8 cellular contexts compared by ENCODE assay signal in genomic region chr14:24368562-24369252, GRCh38. TPM values are rescaled to one million over a fixed set of nuclear protein-coding genes. Genes with fewer than 3 reads are reported as not detected.
DNase-seq lines count a peak whose midpoint lies in the region; ATAC-seq and TF ChIP-seq lines count a peak whose summit lies in the region.

No MANE protein-coding gene starts in this region.

- peaks cover 32% of the 10 kb centered on the region for H3K27me3 Mint-ChIP-seq in activated naive CD4-positive, alpha-beta T cell treated with anti-CD3 and anti-CD28 coated beads for 36 hours (ENCODE audit: low read depth)

- TF ChIP-seq CTCF in Peyer's patch (IDR thresholded peaks at IDR 0.05) (no peak), colonic mucosa (IDR thresholded peaks at IDR 0.05) (no peak), lower leg skin (IDR thresholded peaks at IDR 0.05) (no peak)

- H3K4me3 ChIP-seq in Peyer's patch (peak overlapping the region; percentile 38 to 65 (median 56)), colonic mucosa (peak overlapping the region; percentile 42), lower leg skin (ENCODE audit: low read depth, poor library complexity, severe bottlenecking) (peak overlapping the region; percentile 49), subcutaneous abdominal adipose tissue (ENCODE audit: low read depth in 1 of 5, low read length in 5 of 5) (peak overlapping the region in 4 of 5 donors; percentile 46 to 60 (median 55))

- H3K27me3 ChIP-seq in Peyer's patch (no peaks in the 10 kb centered on the region), colonic mucosa (no peaks in the 10 kb centered on the region), subcutaneous abdominal adipose tissue (ENCODE audit: control insufficient read depth in 5 of 5, insufficient read depth in 4 of 5, low read length in 5 of 5) (no peaks in the 10 kb centered on the region)

- H3K36me3 Mint-ChIP-seq in activated naive CD4-positive, alpha-beta T cell treated with anti-CD3 and anti-CD28 coated beads for 36 hours (ENCODE audit: low read depth): no peaks in the 10 kb centered on the region

- 19 to 20% methylated on average over 31 to 42 of the region's 52 CpGs for WGBS in lower leg skin, 2 donors

- no peak for TF ChIP-seq POLR2A in Peyer's patch (IDR thresholded peaks at IDR 0.05)
- TF ChIP-seq POLR2A in lower leg skin (IDR thresholded peaks at IDR 0.05): no peak

- CTCF ChIA-PET in activated naive CD4-positive, alpha-beta T cell treated with anti-CD3 and anti-CD28 coated beads for 36 hours (lab: Charles Lee): interaction anchor here (0.6 to 1.5 kb wide), 2 partner anchors 19 to 62 kb away, joined by 3 to 4 read pairs; no protein-coding TSS in a partner anchor

- no peak overlapping the region for H3K4me3 Mint-ChIP-seq in activated naive CD4-positive, alpha-beta T cell treated with anti-CD3 and anti-CD28 coated beads for 36 hours

- H3K4me1 ChIP-seq in Peyer's patch (peaks cover 0 to 33% (median 15%) of the 10 kb centered on the region in 4 donors), colonic mucosa (peaks cover 9% of the 10 kb centered on the region), subcutaneous abdominal adipose tissue (ENCODE audit: control insufficient read depth in 5 of 5, insufficient read depth in 5 of 5, low read length in 5 of 5) (peaks cover 0 to 54% (median 35%) of the 10 kb centered on the region in 5 donors)

- peak overlapping the region; percentile 74 to 82 for H3K9ac ChIP-seq in colonic mucosa (ENCODE audit: low read depth in 2 of 2, low read length in 2 of 2)
- H3K9ac ChIP-seq in subcutaneous abdominal adipose tissue (ENCODE audit: low read length in 5 of 5): peak overlapping the region in 4 of 5 donors; percentile 26 to 68 (median 48)

- intact Hi-C loops in activated naive CD4-positive, alpha-beta T cell treated with anti-CD3 and anti-CD28 coated beads for 36 hours (cut with micrococcal nuclease): loop anchor here (5.0 kb wide), 1 partner anchor 304 kb away; no protein-coding TSS in a partner anchor
- intact Hi-C loops in colonic mucosa (cut with DNase I): loop anchor here (5.0 kb wide), 1 partner anchor 36 kb away; no protein-coding TSS in a partner anchor
- intact Hi-C loops in lower leg skin (cut with DNase I; ENCODE audit: low total_unique reads): loop anchor here (5.0 kb wide), 1 partner anchor 59 kb away; the partner anchor contains the start of genes CBLN3 and KHNYN

- H3K27ac Mint-ChIP-seq in activated naive CD4-positive, alpha-beta T cell treated with anti-CD3 and anti-CD28 coated beads for 36 hours: no peak overlapping the region

- peaks cover 29% of the 10 kb centered on the region for H3K4me1 Mint-ChIP-seq in activated naive CD4-positive, alpha-beta T cell treated with anti-CD3 and anti-CD28 coated beads for 36 hours (ENCODE audit: low read depth)

- no peak for ATAC-seq in HG03159 (IDR thresholded peaks at IDR 0.05; ENCODE audit: unreplicated experiment)
- no peak for ATAC-seq in esophagus mucosa

- H3K9me3 ChIP-seq in Peyer's patch (no peaks in the 10 kb centered on the region), colonic mucosa (no peaks in the 10 kb centered on the region), subcutaneous abdominal adipose tissue (ENCODE audit: control insufficient read depth in 5 of 5, low read length in 5 of 5) (no peaks in the 10 kb centered on the region)

- no peaks in the 10 kb centered on the region for H3K36me3 ChIP-seq in Peyer's patch
- no peaks in the 10 kb centered on the region for H3K36me3 ChIP-seq in colonic mucosa
- peaks cover 0 to 7% (median 0%) of the 10 kb centered on the region in 5 donors for H3K36me3 ChIP-seq in subcutaneous abdominal adipose tissue (ENCODE audit: control insufficient read depth in 5 of 5, insufficient read depth in 5 of 5, low read length in 5 of 5)

- DNase-seq in activated naive CD4-positive, alpha-beta T cell treated with anti-CD3 and anti-CD28 coated beads, Interleukin-2, amount 50 U/mL, for 16 hours: peak; percentile 28
- no peak for DNase-seq in activated naive CD4-positive, alpha-beta T cell treated with anti-CD3 and anti-CD28 coated beads for 36 hours
- DNase-seq in Peyer's patch (peak in 2 of 3 donors; percentile 38 to 50), colonic mucosa (peak; percentile 48), lower leg skin (ENCODE audit: low spot score in 2 of 2) (peak in 1 of 2 donors; percentile 93)

- H3K9me3 Mint-ChIP-seq in activated naive CD4-positive, alpha-beta T cell treated with anti-CD3 and anti-CD28 coated beads for 36 hours: no peaks in the 10 kb centered on the region

- peak overlapping the region; percentile 73 to 87 (median 80) for H3K27ac ChIP-seq in Peyer's patch
- peak overlapping the region; percentile 68 for H3K27ac ChIP-seq in colonic mucosa
- peak overlapping the region; percentile 62 for H3K27ac ChIP-seq in subcutaneous abdominal adipose tissue (ENCODE audit: low read depth, low read length)

RNA-seq across cellular contexts. Expression of gene NFATC4, which starts 0.7 kb away (rescaled TPM):
- total RNA-seq in activated naive CD4-positive, alpha-beta T cell treated with anti-CD3 and anti-CD28 coated beads for 36 hours: under 1 TPM in 1 of 2 experiments, not detected in 1; 0.15 TPM
- total RNA-seq in Peyer's patch (10 to 100 TPM in 3 of 4 donors, 1 to 10 TPM in 1; 6.5 to 52.0 (median 21.5) TPM), colonic mucosa (10 to 100 TPM; 11.2 to 24.0 TPM), lower leg skin (10 to 100 TPM in 3 of 4 donors, 1 to 10 TPM in 1; 8.3 to 26.1 (median 14.0) TPM), esophagus mucosa (3.4 TPM)

RNA-seq across cellular contexts. Expression of gene RIPK3, which starts 28.9 kb away (rescaled TPM):
- total RNA-seq in activated naive CD4-positive, alpha-beta T cell treated with anti-CD3 and anti-CD28 coated beads for 36 hours: 1 to 10 TPM; 5.9 to 7.6 TPM
- total RNA-seq in Peyer's patch (10 to 100 TPM; 45.2 to 72.0 (median 64.0) TPM), colonic mucosa (10 to 100 TPM; 30.1 to 38.2 TPM), lower leg skin (10 to 100 TPM in 1 of 4 donors, 1 to 10 TPM in 3; 6.3 to 18.0 (median 7.2) TPM), esophagus mucosa (10.5 TPM)

RNA-seq across cellular contexts. Expression of gene NYNRIN, which starts 30.1 kb away (rescaled TPM):
- under 1 TPM in 1 of 2 experiments, not detected in 1; 0.02 TPM for total RNA-seq in activated naive CD4-positive, alpha-beta T cell treated with anti-CD3 and anti-CD28 coated beads for 36 hours
- total RNA-seq in Peyer's patch (10 to 100 TPM in 2 of 4 donors, 1 to 10 TPM in 2; 3.2 to 15.5 (median 10.3) TPM), colonic mucosa (10 to 100 TPM; 13.0 to 26.7 TPM), lower leg skin (10 to 100 TPM; 17.7 to 37.8 (median 23.5) TPM), esophagus mucosa (6.1 TPM)

RNA-seq across cellular contexts. Expression of gene ADCY4, which starts 33.8 kb away (rescaled TPM):
- 1 to 10 TPM; 1.6 to 2.4 TPM for total RNA-seq in activated naive CD4-positive, alpha-beta T cell treated with anti-CD3 and anti-CD28 coated beads for 36 hours
- total RNA-seq in Peyer's patch: 10 to 100 TPM; 12.1 to 53.6 (median 26.9) TPM
- total RNA-seq in colonic mucosa: 10 to 100 TPM in 1 of 2 donors, 1 to 10 TPM in 1; 6.7 to 10.2 TPM
- total RNA-seq in lower leg skin: 10 to 100 TPM in 3 of 4 donors, 1 to 10 TPM in 1; 6.7 to 22.8 (median 16.5) TPM
- 4.5 TPM for total RNA-seq in esophagus mucosa

RNA-seq across cellular contexts. Expression of gene LTB4R, which starts 57.4 kb away (rescaled TPM):
- total RNA-seq in activated naive CD4-positive, alpha-beta T cell treated with anti-CD3 and anti-CD28 coated beads for 36 hours: 10 to 100 TPM; 10.6 to 11.4 TPM
- total RNA-seq in Peyer's patch: 10 to 100 TPM in 2 of 4 donors, 1 to 10 TPM in 2; 5.1 to 28.5 (median 10.1) TPM
- 1 to 10 TPM; 1.5 to 4.0 TPM for total RNA-seq in colonic mucosa
- 100 to 1,000 TPM in 1 of 4 donors, 10 to 100 TPM in 3; 58.9 to 118 (median 70.9) TPM for total RNA-seq in lower leg skin
- total RNA-seq in esophagus mucosa: 94.9 TPM
